Comparison of ENCODE assay signal across 1 cellular context in genomic region chr11:86940122-86940777, GRCh38.
A peak's percentile ranks its signal among the peaks of the same experiment; 100 is the strongest.
TF ChIP-seq lines count a peak whose summit lies in the region.

No MANE protein-coding gene starts in this region.

TF ChIP-seq in K562, 482 proteins besides CTCF, POLR2A, EP300 and RAD21 (continued from another document and continues in another):
- TF ChIP-seq TRIM25 (IDR thresholded peaks at IDR 0.05; ENCODE audit: borderline replicate concordance) (no peak), ZNF655 (CRISPR knock-in tag; IDR thresholded peaks at IDR 0.05) (no peak), SPI1 (IDR thresholded peaks at IDR 0.05; ENCODE audit: borderline replicate concordance, low read depth, low read length) (no peak), RBBP5 (IDR thresholded peaks at IDR 0.05; ENCODE audit: borderline replicate concordance, insufficient read depth, low read length, poor library complexity, severe bottlenecking) (peak; percentile 41), CBFA2T3 (IDR thresholded peaks at IDR 0.05) (peak; percentile 18; the same call in 1 of the 2 replicates), SMARCE1 (IDR thresholded peaks at IDR 0.05) (peak; percentile 34; the same call in 1 of the 2 replicates), L3MBTL2 (IDR thresholded peaks at IDR 0.05) (peak; percentile 40; the same call in 1 of the 2 replicates), CXXC5 (CRISPR knock-in tag; IDR thresholded peaks at IDR 0.05) (peak; percentile 27; the same call in 1 of the 2 replicates), CHD2 (IDR thresholded peaks at IDR 0.05; ENCODE audit: low read depth, low read length) (no peak), ZNF77 (CRISPR knock-in tag; IDR thresholded peaks at IDR 0.05) (no peak), ZNF511 (CRISPR knock-in tag; IDR thresholded peaks at IDR 0.05) (no peak), HDAC1 (IDR thresholded peaks at IDR 0.05) (0 out of 4 replicates have a peak, but pooled peaks of 1 of the 2 experiments have one; percentile 24), PRPF4 (IDR thresholded peaks at IDR 0.05; ENCODE audit: insufficient read depth, low read depth, low read length, poor library complexity, severe bottlenecking) (no peak), RERE (CRISPR knock-in tag; IDR thresholded peaks at IDR 0.05; ENCODE audit: borderline replicate concordance) (no peak), FOXP1 (CRISPR knock-in tag; IDR thresholded peaks at IDR 0.05) (no peak), TAF7 (tag; IDR thresholded peaks at IDR 0.05) (0 out of 2 replicates have a peak, but pooled peaks have one; percentile 17), CSDE1 (IDR thresholded peaks at IDR 0.05) (no peak), ZNF586 (CRISPR knock-in tag; conservative IDR thresholded peaks at IDR 0.05) (no peak), HINFP (tag; conservative IDR thresholded peaks at IDR 0.05; ENCODE audit: low read depth) (no peak), FOSL1 (tag; conservative IDR thresholded peaks at IDR 0.05) (no peak), ZFX (CRISPR knock-in tag; IDR thresholded peaks at IDR 0.05) (peak; percentile 66), SUPT5H (IDR thresholded peaks at IDR 0.05) (peak; percentile 42; the same call in 1 of the 2 replicates), CUX1 (CRISPR knock-in tag; IDR thresholded peaks at IDR 0.05) (no peak), SOX6 (IDR thresholded peaks at IDR 0.05) (0 out of 2 replicates have a peak, but pooled peaks have one; percentile 13), ILF3 (IDR thresholded peaks at IDR 0.05; ENCODE audit: borderline replicate concordance) (no peak), PPARD (CRISPR knock-in tag; IDR thresholded peaks at IDR 0.05) (no peak), ZFPM2 (CRISPR knock-in tag; IDR thresholded peaks at IDR 0.05) (no peak), CREB1 (IDR thresholded peaks at IDR 0.05) (no peak), CREB1 (CRISPR knock-in tag; IDR thresholded peaks at IDR 0.05) (0 out of 2 replicates have a peak, but pooled peaks have one; percentile 26), MLLT1 (IDR thresholded peaks at IDR 0.05) (0 out of 4 replicates have a peak, but pooled peaks of 1 of the 2 experiments have one; percentile 33), NR4A1 (CRISPR knock-in tag; IDR thresholded peaks at IDR 0.05) (no peak), NR4A1 (tag; IDR thresholded peaks at IDR 0.05) (peak; percentile 66; the same call in 1 of the 2 replicates), CTBP1 (IDR thresholded peaks at IDR 0.05; ENCODE audit: borderline replicate concordance) (0 out of 2 replicates have a peak, but pooled peaks have one; percentile 29), IFI16 (CRISPR knock-in tag; IDR thresholded peaks at IDR 0.05) (no peak), SMAD4 (CRISPR knock-in tag; conservative IDR thresholded peaks at IDR 0.05) (0 out of 2 replicates have a peak, but pooled peaks have one; percentile 48), ZNF592 (IDR thresholded peaks at IDR 0.05) (peak; percentile 84)
